ENCODE assay signal across 1 cellular context in genomic region chr9:36443581-36443980, GRCh38.
TF ChIP-seq lines count a peak whose summit lies in the region.

No MANE protein-coding gene starts in this region.

TF ChIP-seq in WTC11, 78 proteins besides CTCF, POLR2A, EP300 and RAD21 (continued from another document):
- TF ChIP-seq ERG (CRISPR knock-in tag; IDR thresholded peaks at IDR 0.05) (no peak), MYBL2 (CRISPR knock-in tag; IDR thresholded peaks at IDR 0.05) (no peak), GABPB1 (CRISPR knock-in tag; IDR thresholded peaks at IDR 0.05) (no peak), E2F4 (CRISPR knock-in tag; IDR thresholded peaks at IDR 0.05; ENCODE audit: borderline replicate concordance, low read depth) (no peak)
